8 cellular contexts compared by ENCODE assay signal in genomic region chr4:2241003-2241402, GRCh38. TPM values are rescaled to one million over a fixed set of nuclear protein-coding genes. Genes with fewer than 3 reads are reported as not detected.
DNase-seq lines count a peak whose midpoint lies in the region; ATAC-seq, FAIRE-seq and TF ChIP-seq lines count a peak whose summit lies in the region.

No MANE protein-coding gene starts in this region.

- no peak for TF ChIP-seq RAD21 in HepG2 (CRISPR knock-in tag; IDR thresholded peaks at IDR 0.05)

- POLR2A ChIA-PET in HepG2 (lab: Yijun Ruan, JAX): interaction anchor here (1.4 to 1.8 kb wide), 4 partner anchors 8 to 295 kb away, joined by 5 to 11 read pairs (median 6); partner anchors contain the start of genes FAM193A, MXD4 and RNF4

- TF ChIP-seq EP300 in HepG2 (IDR thresholded peaks at IDR 0.05; ENCODE audit: low read depth in 2 of 2, low read length in 2 of 2) (no peak), HepG2 (CRISPR knock-in tag; IDR thresholded peaks at IDR 0.05; ENCODE audit: borderline replicate concordance) (no peak), tibial nerve (IDR thresholded peaks at IDR 0.05) (no peak)

- 3% methylated on average over 7 of the region's 7 CpGs for WGBS in HepG2 (ENCODE audit: low lambda C conversion rate)
- WGBS in tibial nerve, 2 donors: 9 to 10% methylated on average over 7 of the region's 7 CpGs

- ATAC-seq in HepG2 (no peak), GM21576 (IDR thresholded peaks at IDR 0.05; ENCODE audit: unreplicated experiment) (no peak), HG02759 (IDR thresholded peaks at IDR 0.05; ENCODE audit: unreplicated experiment) (no peak)

- peak; percentile 15 for FAIRE-seq in HepG2 (lab: Jason Lieb, UNC)

- peak overlapping the region; percentile 94 for H3K27ac Mint-ChIP-seq in activated T-cell treated with anti-CD3 and anti-CD28 coated beads, Interleukin-2, amount 50 U/mL, for 24 hours
- peak overlapping the region; percentile 89 for H3K27ac Mint-ChIP-seq in activated naive CD8-positive, alpha-beta T cell treated with anti-CD3 and anti-CD28 coated beads for 36 hours

- no peak overlapping the region for H2AFZ ChIP-seq in HepG2 (ENCODE audit: low read length)

- no peaks in the 10 kb centered on the region for H3K27me3 ChIP-seq in HepG2 (ENCODE audit: control insufficient read depth in 1 of 2, insufficient read depth in 2 of 2, low read length in 2 of 2)
- H3K27me3 ChIP-seq in tibial nerve: no peaks in the 10 kb centered on the region

- H3K36me3 ChIP-seq in HepG2 (replicated peaks in 1 of 2; ENCODE audit: control insufficient read depth in 1 of 2, insufficient read depth in 2 of 2, low read length in 2 of 2) (peaks cover 0 to 10% of the 10 kb centered on the region in 2 experiments; a peak in 2 of 5 replicates), tibial nerve (peaks cover 0 to 20% (median 0%) of the 10 kb centered on the region in 3 donors)

- peaks cover 68% of the 10 kb centered on the region for H3K4me1 ChIP-seq in HepG2 (ENCODE audit: insufficient read depth, low read length)
- peaks cover 0 to 83% (median 44%) of the 10 kb centered on the region in 4 donors for H3K4me1 ChIP-seq in tibial nerve

- H3K4me3 Mint-ChIP-seq in activated T-cell treated with anti-CD3 and anti-CD28 coated beads, Interleukin-2, amount 50 U/mL, for 24 hours: peak overlapping the region; percentile 96
- H3K4me3 Mint-ChIP-seq in activated naive CD8-positive, alpha-beta T cell treated with anti-CD3 and anti-CD28 coated beads for 36 hours: peak overlapping the region; percentile 87

- H3K27me3 Mint-ChIP-seq in activated T-cell treated with anti-CD3 and anti-CD28 coated beads, Interleukin-2, amount 50 U/mL, for 24 hours: no peaks in the 10 kb centered on the region
- no peaks in the 10 kb centered on the region for H3K27me3 Mint-ChIP-seq in activated naive CD8-positive, alpha-beta T cell treated with anti-CD3 and anti-CD28 coated beads for 36 hours

- intact Hi-C loops in HepG2 (cut with micrococcal nuclease; ENCODE audit: unreplicated experiment): loop anchor here (10.0 kb wide), 1 partner anchor 224 kb away; the partner anchor contains the start of gene RNF4

- DNase-seq in activated T-cell treated with anti-CD3 and anti-CD28 coated beads, Interleukin-2, amount 50 U/mL, for 24 hours: no peak
- DNase-seq in activated T-cell treated with anti-CD3 and anti-CD28 coated beads, Interleukin-2, amount 50 U/mL, for 1 hour: no peak
- no peak for DNase-seq in activated naive CD8-positive, alpha-beta T cell treated with anti-CD3 and anti-CD28 coated beads for 36 hours
- DNase-seq in HepG2 (ENCODE audit: low spot score): no peak
- DNase-seq in tibial nerve (ENCODE audit: low spot score in 2 of 2): no peak
- DNase-seq in NCI-H446 (lab: John Stamatoyannopoulos, UW): no peak

- TF ChIP-seq CTCF in HepG2 (CRISPR knock-in tag; IDR thresholded peaks at IDR 0.05) (no peak), tibial nerve (IDR thresholded peaks at IDR 0.05) (no peak)

- CTCF ChIA-PET in HepG2 (lab: Yijun Ruan, JAX; ENCODE audit: low intra/inter-chr PET ratio, low total read pairs): no interaction called here

- peak overlapping the region; percentile 69 for H3K4me2 ChIP-seq in HepG2 (ENCODE audit: low read depth, low read length)

- in situ Hi-C loops in HepG2 (cut with HindIII; ENCODE audit: extremely low pct_ligation_motif_present, low pct_unique_long_range_greater_than_20kb): no loop called here

- peaks cover 43% of the 10 kb centered on the region for H3K79me2 ChIP-seq in HepG2 (ENCODE audit: insufficient read depth, low read length)

- peak overlapping the region; percentile 86 for H3K9ac ChIP-seq in HepG2 (ENCODE audit: insufficient read depth, low read depth, low read length)

- H3K27ac ChIP-seq in HepG2 (ENCODE audit: extremely low read length, insufficient read depth, low read length) (peak overlapping the region; percentile 77), tibial nerve (peak overlapping the region in 3 of 4 donors; percentile 74 to 86 (median 79))

- H3K4me3 ChIP-seq in HepG2 (replicated peaks in 1 of 3; ENCODE audit: insufficient read depth in 1 of 3, low read depth in 2 of 3, low read length in 3 of 3): peak overlapping the region; percentile 67 to 93 (median 76)
- H3K4me3 ChIP-seq in tibial nerve: peak overlapping the region; percentile 72 to 97 (median 88)

- 0 out of 2 replicates have a peak, but pooled peaks cover 2% of the 10 kb centered on the region for H4K20me1 ChIP-seq in HepG2 (ENCODE audit: insufficient read depth, low read length)

- H3K9me3 ChIP-seq in HepG2 (ENCODE audit: low read length): no peaks in the 10 kb centered on the region
- no peaks in the 10 kb centered on the region for H3K9me3 ChIP-seq in tibial nerve

- peaks cover 65% of the 10 kb centered on the region for H3K4me1 Mint-ChIP-seq in activated T-cell treated with anti-CD3 and anti-CD28 coated beads, Interleukin-2, amount 50 U/mL, for 24 hours (ENCODE audit: low read depth)
- peaks cover 55% of the 10 kb centered on the region for H3K4me1 Mint-ChIP-seq in activated naive CD8-positive, alpha-beta T cell treated with anti-CD3 and anti-CD28 coated beads for 36 hours

- TF ChIP-seq POLR2A in HepG2 (IDR thresholded peaks at IDR 0.05; ENCODE audit: insufficient read depth in 1 of 2, low read depth in 2 of 2, low read length in 2 of 2) (no peak), tibial nerve (IDR thresholded peaks at IDR 0.05) (no peak)

- H3K36me3 Mint-ChIP-seq in activated T-cell treated with anti-CD3 and anti-CD28 coated beads, Interleukin-2, amount 50 U/mL, for 24 hours (ENCODE audit: low read depth): peaks cover 46% of the 10 kb centered on the region
- H3K36me3 Mint-ChIP-seq in activated naive CD8-positive, alpha-beta T cell treated with anti-CD3 and anti-CD28 coated beads for 36 hours: peaks cover 30% of the 10 kb centered on the region

- no TSS peak for BruUV-seq in HepG2 (replicated peaks; lab: Mats Ljungman, UMichigan)

- H3K9me3 Mint-ChIP-seq in activated T-cell treated with anti-CD3 and anti-CD28 coated beads, Interleukin-2, amount 50 U/mL, for 24 hours: no peaks in the 10 kb centered on the region
- H3K9me3 Mint-ChIP-seq in activated naive CD8-positive, alpha-beta T cell treated with anti-CD3 and anti-CD28 coated beads for 36 hours: no peaks in the 10 kb centered on the region

RNA-seq across cellular contexts. Expression of gene HAUS3, which starts 0.9 kb away (rescaled TPM):
- 10 to 100 TPM; 23.6 to 23.7 TPM for total RNA-seq in activated naive CD8-positive, alpha-beta T cell treated with anti-CD3 and anti-CD28 coated beads for 36 hours
- total RNA-seq in HepG2 (2016; rRNA removed; fragmentation: Illumina TruSeq; extraction: Trizol): 12.6 and 16.3 TPM in 2 replicates
- total RNA-seq in HepG2 (2016; cell fraction: cytosol; rRNA removed; fragmentation: Illumina TruSeq; extraction: Trizol; ENCODE audit: low read depth): 0.71 TPM in 2 replicates
- 12.9 and 15.5 TPM in 2 replicates for total RNA-seq in HepG2 (2016; cell fraction: insoluble cytoplasmic fraction; rRNA removed; fragmentation: Illumina TruSeq; extraction: Trizol)
- total RNA-seq in HepG2 (2016; cell fraction: membrane; rRNA removed; fragmentation: Illumina TruSeq; extraction: Trizol): 3.8 and 4.0 TPM in 2 replicates
- 10.8 and 13.7 TPM in 2 replicates for total RNA-seq in HepG2 (2016; cell fraction: nucleus; rRNA removed; fragmentation: Illumina TruSeq; extraction: Trizol)
- 3.3 and 3.9 TPM in 2 replicates for polyA plus RNA-seq in HepG2 (2011; rRNA removed)
- 1.8 and 1.9 TPM in 2 replicates for polyA plus RNA-seq in HepG2 (2011; cell fraction: cytosol; rRNA removed)
- polyA plus RNA-seq in HepG2 (2011; cell fraction: nucleus; rRNA removed): 4.8 and 5.1 TPM in 2 replicates
- polyA plus RNA-seq in HepG2 (2012): 5.4 and 6.4 TPM in 2 replicates
- 0.45 and 0.70 TPM in 2 replicates for polyA plus RNA-seq in HepG2 (2016; cell fraction: cytosol; fragmentation: Illumina TruSeq; extraction: Trizol; ENCODE audit: low read depth)
- 12.2 and 12.5 TPM in 2 replicates for polyA plus RNA-seq in HepG2 (2016; cell fraction: insoluble cytoplasmic fraction; fragmentation: Illumina TruSeq; extraction: Trizol; ENCODE audit: low read depth)
- 1.8 TPM in 2 replicates for polyA plus RNA-seq in HepG2 (2016; cell fraction: membrane; fragmentation: Illumina TruSeq; extraction: Trizol; ENCODE audit: low read depth)
- polyA plus RNA-seq in HepG2 (2016; cell fraction: nucleus; fragmentation: Illumina TruSeq; extraction: Trizol; ENCODE audit: insufficient read depth, low read depth): 26.7 and 27.4 TPM in 2 replicates
- 1.8 and 2.1 TPM in 2 replicates for polyA minus RNA-seq in HepG2 (2011; rRNA and poly(A)+ RNA removed; ENCODE audit: low replicate concordance)
- 2.2 and 3.3 TPM in 2 replicates for polyA minus RNA-seq in HepG2 (2011; cell fraction: cytosol; rRNA and poly(A)+ RNA removed)
- polyA minus RNA-seq in HepG2 (2011; cell fraction: nucleus; rRNA and poly(A)+ RNA removed): 5.8 and 6.0 TPM in 2 replicates
- 10 to 100 TPM in 3 of 4 donors, 1 to 10 TPM in 1; 9.6 to 20.1 (median 17.5) TPM for total RNA-seq in tibial nerve

RNA-seq across cellular contexts. Expression of gene POLN, which starts 0.9 kb away (rescaled TPM):
- total RNA-seq in activated naive CD8-positive, alpha-beta T cell treated with anti-CD3 and anti-CD28 coated beads for 36 hours: 1 to 10 TPM in 1 of 2 experiments, under 1 TPM in 1; 0.92 to 1.0 TPM
- total RNA-seq in HepG2 (2016; rRNA removed; fragmentation: Illumina TruSeq; extraction: Trizol): 0.60 and 0.93 TPM in 2 replicates
- total RNA-seq in HepG2 (2016; cell fraction: cytosol; rRNA removed; fragmentation: Illumina TruSeq; extraction: Trizol; ENCODE audit: low read depth): 2.3 and 2.5 TPM in 2 replicates
- total RNA-seq in HepG2 (2016; cell fraction: insoluble cytoplasmic fraction; rRNA removed; fragmentation: Illumina TruSeq; extraction: Trizol): 0.68 and 1.1 TPM in 2 replicates
- total RNA-seq in HepG2 (2016; cell fraction: membrane; rRNA removed; fragmentation: Illumina TruSeq; extraction: Trizol): 1.6 and 1.9 TPM in 2 replicates
- total RNA-seq in HepG2 (2016; cell fraction: nucleus; rRNA removed; fragmentation: Illumina TruSeq; extraction: Trizol): 1.1 and 1.5 TPM in 2 replicates
- polyA plus RNA-seq in HepG2 (2011; rRNA removed): 1.2 and 1.5 TPM in 2 replicates
- polyA plus RNA-seq in HepG2 (2011; cell fraction: cytosol; rRNA removed): 0.81 and 3.7 TPM in 2 replicates
- polyA plus RNA-seq in HepG2 (2011; cell fraction: nucleus; rRNA removed): 2.7 and 3.7 TPM in 2 replicates
- polyA plus RNA-seq in HepG2 (2012): 0.39 and 0.48 TPM in 2 replicates
- 1.0 and 1.4 TPM in 2 replicates for polyA plus RNA-seq in HepG2 (2016; cell fraction: cytosol; fragmentation: Illumina TruSeq; extraction: Trizol; ENCODE audit: low read depth)
- 0.57 and 1.2 TPM in 2 replicates for polyA plus RNA-seq in HepG2 (2016; cell fraction: insoluble cytoplasmic fraction; fragmentation: Illumina TruSeq; extraction: Trizol; ENCODE audit: low read depth)
- 0.90 and 1.4 TPM in 2 replicates for polyA plus RNA-seq in HepG2 (2016; cell fraction: membrane; fragmentation: Illumina TruSeq; extraction: Trizol; ENCODE audit: low read depth)
- 0.88 and 2.2 TPM in 2 replicates for polyA plus RNA-seq in HepG2 (2016; cell fraction: nucleus; fragmentation: Illumina TruSeq; extraction: Trizol; ENCODE audit: insufficient read depth, low read depth)
- polyA minus RNA-seq in HepG2 (2011; rRNA and poly(A)+ RNA removed; ENCODE audit: low replicate concordance): 0.44 and 0.96 TPM in 2 replicates
- polyA minus RNA-seq in HepG2 (2011; cell fraction: cytosol; rRNA and poly(A)+ RNA removed): 1.2 and 1.3 TPM in 2 replicates
- 0.75 and 1.2 TPM in 2 replicates for polyA minus RNA-seq in HepG2 (2011; cell fraction: nucleus; rRNA and poly(A)+ RNA removed)
- total RNA-seq in tibial nerve: 1 to 10 TPM; 3.3 to 9.6 (median 5.5) TPM

RNA-seq across cellular contexts. Expression of gene MXD4, which starts 20.9 kb away (rescaled TPM):
- 1 to 10 TPM in 1 of 2 experiments, under 1 TPM in 1; 0.78 to 1.2 TPM for total RNA-seq in activated naive CD8-positive, alpha-beta T cell treated with anti-CD3 and anti-CD28 coated beads for 36 hours
- 19.6 and 31.3 TPM in 2 replicates for total RNA-seq in HepG2 (2016; rRNA removed; fragmentation: Illumina TruSeq; extraction: Trizol)
- 36.9 and 47.9 TPM in 2 replicates for total RNA-seq in HepG2 (2016; cell fraction: cytosol; rRNA removed; fragmentation: Illumina TruSeq; extraction: Trizol; ENCODE audit: low read depth)
- 17.4 and 29.0 TPM in 2 replicates for total RNA-seq in HepG2 (2016; cell fraction: insoluble cytoplasmic fraction; rRNA removed; fragmentation: Illumina TruSeq; extraction: Trizol)
- 44.7 and 51.6 TPM in 2 replicates for total RNA-seq in HepG2 (2016; cell fraction: membrane; rRNA removed; fragmentation: Illumina TruSeq; extraction: Trizol)
- 17.8 and 19.3 TPM in 2 replicates for total RNA-seq in HepG2 (2016; cell fraction: nucleus; rRNA removed; fragmentation: Illumina TruSeq; extraction: Trizol)
- 29.0 and 35.5 TPM in 2 replicates for polyA plus RNA-seq in HepG2 (2011; rRNA removed)
- polyA plus RNA-seq in HepG2 (2011; cell fraction: cytosol; rRNA removed): 18.8 and 32.8 TPM in 2 replicates
- polyA plus RNA-seq in HepG2 (2011; cell fraction: nucleus; rRNA removed): 55.8 and 75.6 TPM in 2 replicates
- 13.3 and 19.0 TPM in 2 replicates for polyA plus RNA-seq in HepG2 (2012)
- polyA plus RNA-seq in HepG2 (2016; cell fraction: cytosol; fragmentation: Illumina TruSeq; extraction: Trizol; ENCODE audit: low read depth): 75.4 and 78.8 TPM in 2 replicates
- polyA plus RNA-seq in HepG2 (2016; cell fraction: insoluble cytoplasmic fraction; fragmentation: Illumina TruSeq; extraction: Trizol; ENCODE audit: low read depth): 24.7 and 25.4 TPM in 2 replicates
- polyA plus RNA-seq in HepG2 (2016; cell fraction: membrane; fragmentation: Illumina TruSeq; extraction: Trizol; ENCODE audit: low read depth): 58.0 and 61.9 TPM in 2 replicates
- 40.4 and 42.9 TPM in 2 replicates for polyA plus RNA-seq in HepG2 (2016; cell fraction: nucleus; fragmentation: Illumina TruSeq; extraction: Trizol; ENCODE audit: insufficient read depth, low read depth)
- 56.0 and 71.8 TPM in 2 replicates for polyA minus RNA-seq in HepG2 (2011; rRNA and poly(A)+ RNA removed; ENCODE audit: low replicate concordance)
- 16.4 and 18.3 TPM in 2 replicates for polyA minus RNA-seq in HepG2 (2011; cell fraction: cytosol; rRNA and poly(A)+ RNA removed)
- 38.0 and 41.2 TPM in 2 replicates for polyA minus RNA-seq in HepG2 (2011; cell fraction: nucleus; rRNA and poly(A)+ RNA removed)
- 10 to 100 TPM; 62.4 to 77.1 (median 62.9) TPM for total RNA-seq in tibial nerve

Comparison
In these comparisons a context has a peak if more than half of its experiments do, and no peak if none do; other contexts are left out.
1. RNA of gene MXD4, which starts 20.9 kb away (total RNA-seq): 62.4 to 77.1 TPM in tibial nerve and 17.4 to 51.6 TPM in HepG2; 0.78 to 1.2 TPM in activated naive CD8-positive, alpha-beta T cell treated with anti-CD3 and anti-CD28 coated beads for 36 hours; every median in the first group is over 4 times any median in the second.